In genomic region chr9:127177221-127177620, GRCh38 we compare ENCODE assay signal across 23 cellular contexts. TPM values are rescaled to one million over a fixed set of nuclear protein-coding genes. Genes with fewer than 3 reads are reported as not detected.
A peak's percentile ranks its signal among the peaks of the same experiment; 100 is the strongest.
DNase-seq lines count a peak whose midpoint lies in the region; ATAC-seq, FAIRE-seq and TF ChIP-seq lines count a peak whose summit lies in the region.
"Had no signal": no experiment of that assay in that cellular context is flagged by ENCODE, and none has a peak within 500 bp of the region (broad histone marks: within the 10 kb centered on the region; RNA-seq: fewer than 3 reads in every experiment).

No MANE protein-coding gene starts in this region.

- no peaks in the 10 kb centered on the region for H3K9me3 Mint-ChIP-seq in MCF 10A (ENCODE audit: unreplicated experiment)
- H3K9me3 Mint-ChIP-seq: activated CD4-positive, alpha-beta T cell treated with anti-CD3 and anti-CD28 coated beads, Interleukin-2, amount 10 ng/mL, durations not matched to agents 7 days and 5 days; activated naive CD8-positive, alpha-beta T cell treated with anti-CD3 and anti-CD28 coated beads for 36 hours; CD4-positive, CD25-positive, alpha-beta regulatory T cell; memory B cell; naive thymus-derived CD8-positive, alpha-beta T cell; stimulated activated effector memory CD8-positive, alpha-beta T cell treated with anti-CD3 and anti-CD28 coated beads, Interleukin-12 subunit alpha, Interleukin-12 subunit beta, amount 100 ng/mL, for 72 hours had no signal

- H2AFZ ChIP-seq in mammary epithelial cell (ENCODE audit: low read depth, low read length) = no peak overlapping the region
- H2AFZ ChIP-seq: hepatocyte had no signal

- H3K27ac ChIP-seq in mammary epithelial cell (ENCODE audit: insufficient read depth, low read depth, low read length) (no peak overlapping the region), WERI-Rb-1 (no peak overlapping the region), kidney (ENCODE audit: low read depth in 2 of 2, low read length in 2 of 2) (no peak overlapping the region)
- H3K27ac ChIP-seq: hepatocyte, psoas muscle had no signal

- no peak overlapping the region for H3K27ac Mint-ChIP-seq in MCF 10A (ENCODE audit: low read depth, unreplicated experiment)
- H3K27ac Mint-ChIP-seq: activated CD4-positive, alpha-beta T cell treated with anti-CD3 and anti-CD28 coated beads, Interleukin-2, amount 10 ng/mL, durations not matched to agents 7 days and 5 days; activated naive CD8-positive, alpha-beta T cell treated with anti-CD3 and anti-CD28 coated beads for 36 hours; CD4-positive, CD25-positive, alpha-beta regulatory T cell; memory B cell; stimulated activated effector memory CD8-positive, alpha-beta T cell treated with anti-CD3 and anti-CD28 coated beads, Interleukin-12 subunit alpha, Interleukin-12 subunit beta, amount 100 ng/mL, for 72 hours had no signal

- no peaks in the 10 kb centered on the region for H3K79me2 ChIP-seq in mammary epithelial cell (ENCODE audit: insufficient read depth, low read length)
- H3K79me2 ChIP-seq: hepatocyte had no signal

- peaks cover 2% of the 10 kb centered on the region for H4K20me1 ChIP-seq in mammary epithelial cell (ENCODE audit: insufficient read depth, low read length)

- H3K4me2 ChIP-seq in mammary epithelial cell (ENCODE audit: insufficient read depth, low read depth, low read length) = no peak overlapping the region
- H3K4me2 ChIP-seq: hepatocyte had no signal

- no peak overlapping the region for H3K4me3 Mint-ChIP-seq in MCF 10A (ENCODE audit: unreplicated experiment)
- H3K4me3 Mint-ChIP-seq: activated CD4-positive, alpha-beta T cell treated with anti-CD3 and anti-CD28 coated beads, Interleukin-2, amount 10 ng/mL, durations not matched to agents 7 days and 5 days; activated naive CD8-positive, alpha-beta T cell treated with anti-CD3 and anti-CD28 coated beads for 36 hours; CD4-positive, CD25-positive, alpha-beta regulatory T cell; memory B cell; naive thymus-derived CD8-positive, alpha-beta T cell; stimulated activated effector memory CD8-positive, alpha-beta T cell treated with anti-CD3 and anti-CD28 coated beads, Interleukin-12 subunit alpha, Interleukin-12 subunit beta, amount 100 ng/mL, for 72 hours had no signal

- H3K9me3 ChIP-seq in mammary epithelial cell (replicated peaks; ENCODE audit: insufficient read depth, low read length) = no peaks in the 10 kb centered on the region
- no peaks in the 10 kb centered on the region for H3K9me3 ChIP-seq in WERI-Rb-1 (ENCODE audit: severe bottlenecking)
- H3K9me3 ChIP-seq in kidney (ENCODE audit: control insufficient read depth in 1 of 2, low read length in 2 of 2) = no peaks in the 10 kb centered on the region
- H3K9me3 ChIP-seq: psoas muscle had no signal

- H3K4me3 ChIP-seq in mammary epithelial cell (replicated peaks in 1 of 3; ENCODE audit: insufficient read depth in 1 of 3, low read depth in 2 of 3, low read length in 3 of 3) = no peak overlapping the region
- no peak overlapping the region for H3K4me3 ChIP-seq in WERI-Rb-1 (ENCODE audit: low read depth, low read length)
- H3K4me3 ChIP-seq in kidney (ENCODE audit: low read length in 2 of 2) = no peak overlapping the region
- H3K4me3 ChIP-seq: hepatocyte, psoas muscle had no signal

- no peak for ATAC-seq in GM21526 (IDR thresholded peaks at IDR 0.05; ENCODE audit: low FRiP score, unreplicated experiment)
- no peak for ATAC-seq in HG02610 (IDR thresholded peaks at IDR 0.05; ENCODE audit: unreplicated experiment)
- ATAC-seq: naive thymus-derived CD8-positive, alpha-beta T cell; psoas muscle; stimulated activated effector memory CD8-positive, alpha-beta T cell treated with anti-CD3 and anti-CD28 coated beads, Interleukin-12 subunit alpha, Interleukin-12 subunit beta, amount 100 ng/mL, for 72 hours had no signal

- H3K27me3 ChIP-seq in mammary epithelial cell (ENCODE audit: insufficient read depth, low read length) (peaks cover 5% of the 10 kb centered on the region), WERI-Rb-1 (ENCODE audit: insufficient read depth, low read depth, severe bottlenecking) (no peaks in the 10 kb centered on the region)
- H3K27me3 ChIP-seq: hepatocyte had no signal

- no peak for FAIRE-seq in kidney (lab: Jason Lieb, UNC)
- FAIRE-seq: keratinocyte had no signal

- CTCF ChIA-PET in MCF 10A (lab: Yijun Ruan, JAX) = no interaction called here
- CTCF ChIA-PET in mammary epithelial cell (lab: Charles Lee; ENCODE audit: low non-redundant PET) = no interaction called here

- no peaks in the 10 kb centered on the region for H3K27me3 Mint-ChIP-seq in MCF 10A (ENCODE audit: insufficient read depth, unreplicated experiment)
- H3K27me3 Mint-ChIP-seq: activated CD4-positive, alpha-beta T cell treated with anti-CD3 and anti-CD28 coated beads, Interleukin-2, amount 10 ng/mL, durations not matched to agents 7 days and 5 days; activated naive CD8-positive, alpha-beta T cell treated with anti-CD3 and anti-CD28 coated beads for 36 hours; CD4-positive, CD25-positive, alpha-beta regulatory T cell; memory B cell had no signal

- H3K4me1 ChIP-seq in mammary epithelial cell (ENCODE audit: insufficient read depth, low read length) = no peaks in the 10 kb centered on the region
- peaks cover 17 to 21% of the 10 kb centered on the region in 2 donors for H3K4me1 ChIP-seq in kidney (ENCODE audit: control insufficient read depth in 1 of 2, insufficient read depth in 1 of 2, low read depth in 1 of 2, low read length in 2 of 2)
- H3K4me1 ChIP-seq: psoas muscle had no signal

- H3K36me3 Mint-ChIP-seq in MCF 10A (ENCODE audit: insufficient read depth, unreplicated experiment) = no peaks in the 10 kb centered on the region
- H3K36me3 Mint-ChIP-seq: activated naive CD8-positive, alpha-beta T cell treated with anti-CD3 and anti-CD28 coated beads for 36 hours; stimulated activated effector memory CD8-positive, alpha-beta T cell treated with anti-CD3 and anti-CD28 coated beads, Interleukin-12 subunit alpha, Interleukin-12 subunit beta, amount 100 ng/mL, for 72 hours had no signal

- H3K4me1 Mint-ChIP-seq in MCF 10A (ENCODE audit: insufficient read depth, unreplicated experiment) = peaks cover 7% of the 10 kb centered on the region
- H3K4me1 Mint-ChIP-seq: activated CD4-positive, alpha-beta T cell treated with anti-CD3 and anti-CD28 coated beads, Interleukin-2, amount 10 ng/mL, durations not matched to agents 7 days and 5 days; activated naive CD8-positive, alpha-beta T cell treated with anti-CD3 and anti-CD28 coated beads for 36 hours; stimulated activated effector memory CD8-positive, alpha-beta T cell treated with anti-CD3 and anti-CD28 coated beads, Interleukin-12 subunit alpha, Interleukin-12 subunit beta, amount 100 ng/mL, for 72 hours had no signal

- in situ Hi-C loops in mammary epithelial cell (cut with MboI; ENCODE audit: low sequenced_read_pairs in 2 of 2) = no loop called here

- POLR2A ChIA-PET in MCF 10A (lab: Yijun Ruan, JAX) = no interaction called here

- BruUV-seq in MCF 10A (replicated peaks; lab: Mats Ljungman, UMichigan) (no TSS peak), mammary epithelial cell (replicated peaks; lab: Mats Ljungman, UMichigan) (no TSS peak)

- H3K36me3 ChIP-seq in mammary epithelial cell (ENCODE audit: insufficient read depth, low read length) (no peaks in the 10 kb centered on the region), WERI-Rb-1 (peaks cover 6% of the 10 kb centered on the region), kidney (ENCODE audit: control insufficient read depth in 1 of 2, insufficient read depth in 2 of 2, low read length in 2 of 2) (peaks cover 0 to 3% of the 10 kb centered on the region in 2 donors)

- dilution Hi-C loops in mammary epithelial cell (cut with HindIII; ENCODE audit: low sequenced_read_pairs) = no loop called here

- DNase-seq in MCF 10A (ENCODE audit: unreplicated experiment) (peak; percentile 40), mammary epithelial cell (no peak), WERI-Rb-1 (peak; percentile 6), kidney (peak; percentile 49), DMS53 treated with DMSO at 0.1 percent for 48 hours (lab: John Stamatoyannopoulos, UW; ENCODE audit: unreplicated experiment) (no peak)
- no peak for DNase-seq in activated CD4-positive, alpha-beta T cell treated with anti-CD3 and anti-CD28 coated beads for 1 hour
- DNase-seq: activated CD4-positive, alpha-beta T cell treated with anti-CD3 and anti-CD28 coated beads, Interleukin-2, amount 10 ng/mL, durations not matched to agents 7 days and 5 days; activated naive CD8-positive, alpha-beta T cell treated with anti-CD3 and anti-CD28 coated beads for 36 hours; CD4-positive, CD25-positive, alpha-beta regulatory T cell; DMS79; effector CD8-positive, alpha-beta T cell; naive thymus-derived CD8-positive, alpha-beta T cell; NCI-H2029; NCI-H524 treated with DMSO at 0.1 percent for 48 hours; T-helper 9 cell; trophoblast cell had no signal

- TF ChIP-seq CTCF in MCF 10A (IDR thresholded peaks at IDR 0.05; ENCODE audit: unreplicated experiment) (no peak), mammary epithelial cell (conservative IDR thresholded peaks at IDR 0.05 in 1 of 2, IDR thresholded peaks at IDR 0.05 in 1 of 2; ENCODE audit: extremely low read depth in 1 of 2, insufficient read depth in 1 of 2, low read depth in 1 of 2, low read length in 2 of 2) (no peak), WERI-Rb-1 (IDR thresholded peaks at IDR 0.05; ENCODE audit: low read depth, low read length) (no peak), kidney (IDR thresholded peaks at IDR 0.05; ENCODE audit: borderline replicate concordance, extremely low read depth, insufficient read depth) (no peak)

- no peak overlapping the region for H3K9ac ChIP-seq in mammary epithelial cell (ENCODE audit: insufficient read depth, low read length)
- no peak overlapping the region for H3K9ac ChIP-seq in kidney (ENCODE audit: low read length in 2 of 2)

- intact Hi-C loops in MCF 10A (cut with micrococcal nuclease) (no loop called here), mammary epithelial cell (cut with micrococcal nuclease) (no loop called here), kidney (cut with DNase I) (no loop called here)

- 72% methylated on average over 5 of the region's 5 CpGs for WGBS in mammary epithelial cell (ENCODE audit: low coverage, missing lambda C conversion rate)

RNA-seq across cellular contexts. Expression of gene ANGPTL2, which starts 54.8 kb away (rescaled TPM):
- total RNA-seq in MCF 10A (2022) (not detected in 2 replicates), mammary epithelial cell (1 to 10 TPM in 1 of 2 donors, not detected in 1; 1.5 TPM), kidney (12.4 TPM)
- polyA plus RNA-seq in mammary epithelial cell (not detected), kidney (ENCODE audit: insufficient read depth, low read depth, low replicate concordance) (4.3 TPM)
- not detected for polyA minus RNA-seq in mammary epithelial cell
- total RNA-seq: activated CD4-positive, alpha-beta T cell treated with anti-CD3 and anti-CD28 coated beads, Interleukin-2, amount 10 ng/mL, durations not matched to agents 7 days and 5 days; activated naive CD8-positive, alpha-beta T cell treated with anti-CD3 and anti-CD28 coated beads for 36 hours; CD4-positive, CD25-positive, alpha-beta regulatory T cell; naive thymus-derived CD8-positive, alpha-beta T cell had no signal
- polyA plus RNA-seq: CD4-positive, CD25-positive, alpha-beta regulatory T cell; naive thymus-derived CD8-positive, alpha-beta T cell had no signal

Comparison
In these comparisons a context has a peak if more than half of its experiments do, and no peak if none do; other contexts are left out.
1. DNase-seq: peak in MCF 10A (single experiment), WERI-Rb-1 (single experiment) and kidney (single experiment); none in mammary epithelial cell (single experiment), activated CD4-positive, alpha-beta T cell treated with anti-CD3 and anti-CD28 coated beads for 1 hour (single experiment) and DMS53 treated with DMSO at 0.1 percent for 48 hours (single experiment).